ENCODE assay signal across 11 cellular contexts in the genomic region with DNA sequence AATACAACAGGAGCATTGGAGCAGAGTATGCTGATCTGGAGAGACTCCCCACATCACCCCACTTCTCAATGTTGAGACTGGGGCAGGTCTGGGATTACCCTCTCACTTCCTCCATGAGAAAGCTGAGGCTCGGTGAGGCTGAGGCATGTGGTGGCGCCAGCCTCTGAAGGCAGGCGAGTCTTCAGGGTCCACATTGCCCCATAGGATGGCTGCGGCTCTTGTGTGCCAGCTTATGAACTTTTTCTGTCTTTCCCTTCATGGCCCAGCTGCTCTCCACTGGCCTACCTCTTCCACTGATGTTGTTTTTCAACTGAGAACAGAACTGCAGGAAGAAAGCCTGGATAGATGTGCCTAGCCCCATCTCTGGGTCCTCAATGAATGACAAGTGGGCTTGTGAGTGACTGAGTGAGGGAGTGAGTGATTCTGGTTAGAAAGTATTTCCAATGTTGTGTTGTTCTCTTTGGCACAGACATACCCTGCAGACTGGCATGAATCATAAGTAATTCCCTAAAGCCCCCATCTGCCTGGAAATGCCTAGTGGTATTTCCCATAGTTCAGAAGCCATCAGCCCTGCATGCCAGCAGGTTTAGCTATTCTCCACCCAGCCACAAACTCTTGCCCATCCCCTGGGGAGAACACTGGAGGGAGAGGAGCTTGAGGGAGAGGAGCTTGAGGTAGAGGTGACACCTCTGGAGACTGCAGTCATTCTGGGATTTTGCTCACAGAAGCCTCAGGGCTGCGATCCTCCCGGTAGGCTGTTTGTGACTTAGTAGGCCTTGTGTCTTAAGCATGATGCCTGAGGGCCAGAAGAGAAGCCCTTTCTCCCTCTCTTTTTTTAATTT. TPM values are rescaled to one million over a fixed set of nuclear protein-coding genes. Genes with fewer than 3 reads are reported as not detected.
DNase-seq lines count a peak whose midpoint lies in the region; ATAC-seq and TF ChIP-seq lines count a peak whose summit lies in the region.
"Had no signal": no experiment of that assay in that cellular context is flagged by ENCODE, and none has a peak within 500 bp of the region (broad histone marks: within the 10 kb centered on the region; RNA-seq: fewer than 3 reads in every experiment).

No MANE protein-coding gene starts in this region.

- H3K9me3 ChIP-seq in mammary epithelial cell (replicated peaks; ENCODE audit: insufficient read depth, low read length) = no peaks in the 10 kb centered on the region
- H3K9me3 ChIP-seq: right lobe of liver, tibial nerve had no signal

- DNase-seq in A172 (ENCODE audit: low spot score) (peak; percentile 94), mammary epithelial cell (peak; percentile 82), kidney glomerular epithelial cell (lab: John Stamatoyannopoulos, UW) (peak; percentile 83), GM19240 (ENCODE audit: insufficient read length, low spot score) (no peak), SKM-1 treated with dmso at 0.1 percent for 144 hours (lab: John Stamatoyannopoulos, UW; ENCODE audit: unreplicated experiment) (no peak)
- DNase-seq in activated CD4-positive, alpha-beta T cell treated with anti-CD3 and anti-CD28 coated beads for 1 hour = no peak
- DNase-seq: DMS79, right lobe of liver had no signal

- intact Hi-C loops in mammary epithelial cell (cut with micrococcal nuclease) = no loop called here

- H2AFZ ChIP-seq in mammary epithelial cell (ENCODE audit: low read depth, low read length) = no peak overlapping the region

- ATAC-seq in HG02798 (IDR thresholded peaks at IDR 0.05; ENCODE audit: poor library complexity, unreplicated experiment) = no peak
- ATAC-seq: right lobe of liver had no signal

- H3K27ac ChIP-seq in mammary epithelial cell (ENCODE audit: insufficient read depth, low read depth, low read length) = peak overlapping the region; percentile 34
- H3K27ac ChIP-seq: right lobe of liver had no signal

- TF ChIP-seq CTCF in mammary epithelial cell (conservative IDR thresholded peaks at IDR 0.05 in 1 of 2, IDR thresholded peaks at IDR 0.05 in 1 of 2; ENCODE audit: extremely low read depth in 1 of 2, insufficient read depth in 1 of 2, low read depth in 1 of 2, low read length in 2 of 2) = no peak

- no peak overlapping the region for H3K4me3 ChIP-seq in mammary epithelial cell (replicated peaks in 1 of 3; ENCODE audit: insufficient read depth in 1 of 3, low read depth in 2 of 3, low read length in 3 of 3)
- H3K4me3 ChIP-seq: right lobe of liver, tibial nerve had no signal

- no peaks in the 10 kb centered on the region for H3K79me2 ChIP-seq in mammary epithelial cell (ENCODE audit: insufficient read depth, low read length)

- no peak overlapping the region for H3K4me2 ChIP-seq in mammary epithelial cell (ENCODE audit: insufficient read depth, low read depth, low read length)

- H3K4me1 ChIP-seq in mammary epithelial cell (ENCODE audit: insufficient read depth, low read length) = peaks cover 62% of the 10 kb centered on the region

- H3K27me3 ChIP-seq in mammary epithelial cell (ENCODE audit: insufficient read depth, low read length) = no peaks in the 10 kb centered on the region
- H3K27me3 ChIP-seq: right lobe of liver, tibial nerve had no signal

- no TSS peak for BruUV-seq in mammary epithelial cell (replicated peaks; lab: Mats Ljungman, UMichigan)

- TF ChIP-seq EP300 in Ishikawa (IDR thresholded peaks at IDR 0.05; ENCODE audit: borderline replicate concordance) = peak; percentile 47; the same call in 1 of the 2 replicates

- dilution Hi-C loops in mammary epithelial cell (cut with HindIII; ENCODE audit: low sequenced_read_pairs) = no loop called here

- in situ Hi-C loops in mammary epithelial cell (cut with MboI; ENCODE audit: low sequenced_read_pairs in 2 of 2) = no loop called here

- CTCF ChIA-PET in mammary epithelial cell (lab: Charles Lee; ENCODE audit: low non-redundant PET) = no interaction called here

- H3K36me3 ChIP-seq in mammary epithelial cell (ENCODE audit: insufficient read depth, low read length) = no peaks in the 10 kb centered on the region
- H3K36me3 ChIP-seq: right lobe of liver, tibial nerve had no signal

- TF ChIP-seq RAD21 in Ishikawa (IDR thresholded peaks at IDR 0.05; ENCODE audit: low read depth) = no peak

- WGBS in mammary epithelial cell (ENCODE audit: low coverage, missing lambda C conversion rate) = 75% methylated on average over 6 of the region's 6 CpGs

- H3K9ac ChIP-seq in mammary epithelial cell (ENCODE audit: insufficient read depth, low read length) = no peak overlapping the region

- H4K20me1 ChIP-seq in mammary epithelial cell (ENCODE audit: insufficient read depth, low read length) = no peaks in the 10 kb centered on the region

TF ChIP-seq in Ishikawa, 13 proteins besides CTCF, POLR2A, EP300 and RAD21:
- TF ChIP-seq TCF12 (IDR thresholded peaks at IDR 0.05; ENCODE audit: low read depth) = peak; percentile 48; the same call in 1 of the 2 replicates
- 0 out of 2 replicates have a peak, but pooled peaks have one; percentile 11 for TF ChIP-seq NFIC (IDR thresholded peaks at IDR 0.05)
- no peak for TF ChIP-seq CREB1 (IDR thresholded peaks at IDR 0.05; ENCODE audit: low read depth)

RNA-seq across cellular contexts. Expression of a gene that starts 56.9 kb away (rescaled TPM):
- total RNA-seq in A172 (2014; rRNA removed; shearing (Covaris generic)) = 168 and 182 TPM in 2 replicates
- total RNA-seq in mammary epithelial cell = 100 to 1,000 TPM; 116 to 144 TPM
- 47.5 TPM for polyA plus RNA-seq in mammary epithelial cell
- 86.1 TPM for polyA minus RNA-seq in mammary epithelial cell

Comparison
In these comparisons a context has a peak if more than half of its experiments do, and no peak if none do; other contexts are left out.
1. DNase-seq: peak in A172 (single experiment), mammary epithelial cell (single experiment) and kidney glomerular epithelial cell (single experiment); none in GM19240 (single experiment), SKM-1 treated with dmso at 0.1 percent for 144 hours (single experiment) and activated CD4-positive, alpha-beta T cell treated with anti-CD3 and anti-CD28 coated beads for 1 hour (single experiment).